In genomic region chr1:175174702-175175102, GRCh38 we compare ENCODE assay signal across 13 cellular contexts. TPM values are rescaled to one million over a fixed set of nuclear protein-coding genes. Genes with fewer than 3 reads are reported as not detected.
DNase-seq lines count a peak whose midpoint lies in the region; ATAC-seq, FAIRE-seq and TF ChIP-seq lines count a peak whose summit lies in the region.
"Had no signal": no experiment of that assay in that cellular context is flagged by ENCODE, and none has a peak within 500 bp of the region (broad histone marks: within the 10 kb centered on the region; RNA-seq: fewer than 3 reads in every experiment).

No MANE protein-coding gene starts in this region.

- H3K4me1 ChIP-seq in lower lobe of right lung: peaks cover 48% of the 10 kb centered on the region
- H3K4me1 ChIP-seq in small intestine (ENCODE audit: control insufficient read depth in 2 of 2, insufficient read depth in 1 of 2, low read depth in 1 of 2, low read length in 1 of 2): peaks cover 0 to 15% of the 10 kb centered on the region in 2 donors
- H3K4me1 ChIP-seq in naive thymus-derived CD4-positive, alpha-beta T cell (ENCODE audit: control insufficient read depth in 2 of 2, insufficient read depth in 2 of 2, low read length in 2 of 2): peaks cover under 1 to 15% of the 10 kb centered on the region in 2 donors

- 59 to 74% (median 69%) methylated on average over 4 of the region's 4 CpGs for WGBS in small intestine, 3 donors

- no peak overlapping the region for H3K27ac Mint-ChIP-seq in naive thymus-derived CD4-positive, alpha-beta T cell

- no peak for FAIRE-seq in small intestine (lab: Jason Lieb, UNC)
- FAIRE-seq: H1 had no signal

- peaks cover 31 to 84% (median 77%) of the 10 kb centered on the region in 7 donors for H3K4me1 Mint-ChIP-seq in naive thymus-derived CD4-positive, alpha-beta T cell

- H3K9me3 ChIP-seq in lower lobe of right lung: no peaks in the 10 kb centered on the region
- no peaks in the 10 kb centered on the region for H3K9me3 ChIP-seq in small intestine (ENCODE audit: control insufficient read depth, low read depth)
- H3K9me3 ChIP-seq in naive thymus-derived CD4-positive, alpha-beta T cell (ENCODE audit: control insufficient read depth in 2 of 3, low read length in 3 of 3): no peaks in the 10 kb centered on the region

- H3K36me3 ChIP-seq in lower lobe of right lung (peaks cover 39% of the 10 kb centered on the region), small intestine (ENCODE audit: control insufficient read depth in 2 of 2, insufficient read depth in 2 of 2, low read length in 2 of 2) (peaks cover 0 to 2% of the 10 kb centered on the region in 2 donors)
- peaks cover 6 to 57% (median 11%) of the 10 kb centered on the region in 3 experiments for H3K36me3 ChIP-seq in naive thymus-derived CD4-positive, alpha-beta T cell (ENCODE audit: control insufficient read depth in 2 of 3, insufficient read depth in 3 of 3, low read length in 3 of 3)

- peak; percentile 83 for ATAC-seq in GM21737 (IDR thresholded peaks at IDR 0.05; ENCODE audit: unreplicated experiment)
- peak; percentile 85 for ATAC-seq in HG03432 (IDR thresholded peaks at IDR 0.05; ENCODE audit: unreplicated experiment)
- ATAC-seq in lower lobe of right lung: peak in 1 of 2 donors; percentile 16
- no peak for ATAC-seq in naive thymus-derived CD4-positive, alpha-beta T cell

- H3K9me3 Mint-ChIP-seq in naive thymus-derived CD4-positive, alpha-beta T cell: no peaks in the 10 kb centered on the region

- no peak for TF ChIP-seq CTCF in lower lobe of right lung (IDR thresholded peaks at IDR 0.05)

- DNase-seq in NCI-H748 (lab: John Stamatoyannopoulos, UW; ENCODE audit: unreplicated experiment) (peak; percentile 3), NCI-H748 treated with DMSO at 0.1 percent for 48 hours (lab: John Stamatoyannopoulos, UW) (no peak), lower lobe of right lung (no peak), middle frontal gyrus (ENCODE audit: extremely low spot score, low spot score) (no peak), small intestine (no peak)
- DNase-seq in naive thymus-derived CD4-positive, alpha-beta T cell: no peak
- DNase-seq: DMS79 treated with DMSO at 0.1 percent for 48 hours; effector memory CD4-positive, alpha-beta T cell; NCI-H345 had no signal

- no peak overlapping the region for H3K4me3 ChIP-seq in lower lobe of right lung
- no peak overlapping the region for H3K4me3 ChIP-seq in small intestine (ENCODE audit: low read depth in 1 of 2, low read length in 2 of 2)
- H3K4me3 ChIP-seq in naive thymus-derived CD4-positive, alpha-beta T cell (ENCODE audit: low read length): no peak overlapping the region

- H3K27me3 ChIP-seq in lower lobe of right lung (ENCODE audit: low read depth) (no peaks in the 10 kb centered on the region), small intestine (ENCODE audit: control insufficient read depth in 2 of 2, insufficient read depth in 2 of 2, low read length in 2 of 2) (no peaks in the 10 kb centered on the region)
- no peaks in the 10 kb centered on the region for H3K27me3 ChIP-seq in naive thymus-derived CD4-positive, alpha-beta T cell (ENCODE audit: control insufficient read depth in 2 of 2, insufficient read depth in 2 of 2, low read length in 2 of 2)

- H3K27me3 Mint-ChIP-seq in naive thymus-derived CD4-positive, alpha-beta T cell: no peaks in the 10 kb centered on the region

- peaks cover 7 to 76% (median 36%) of the 10 kb centered on the region in 5 donors for H3K36me3 Mint-ChIP-seq in naive thymus-derived CD4-positive, alpha-beta T cell

- intact Hi-C loops in lower lobe of right lung (cut with DNase I): no loop called here
- intact Hi-C loops in naive thymus-derived CD4-positive, alpha-beta T cell (cut with micrococcal nuclease): loop anchor here in 1 of 2 donors (5.0 kb wide), 1 partner anchor 33 kb away; no protein-coding TSS in a partner anchor

- POLR2A ChIA-PET in naive thymus-derived CD4-positive, alpha-beta T cell (lab: Charles Lee): no interaction called here

- H3K27ac ChIP-seq in lower lobe of right lung: peak overlapping the region; percentile 31
- H3K27ac ChIP-seq in small intestine (ENCODE audit: low read depth in 1 of 2, low read length in 1 of 2): no peak overlapping the region
- no peak overlapping the region for H3K27ac ChIP-seq in naive thymus-derived CD4-positive, alpha-beta T cell (ENCODE audit: low read depth, low read length)
- H3K27ac ChIP-seq: 22Rv1 had no signal

- CTCF ChIA-PET in naive thymus-derived CD4-positive, alpha-beta T cell (lab: Charles Lee): interaction anchor here (1.3 to 2.0 kb wide), 3 partner anchors 17 to 143 kb away, joined by 4 to 8 read pairs (median 4); no protein-coding TSS in a partner anchor

- no peak overlapping the region for H3K4me3 Mint-ChIP-seq in naive thymus-derived CD4-positive, alpha-beta T cell

RNA-seq across cellular contexts. Expression of gene KIAA0040, which starts 17.9 kb away (rescaled TPM):
- total RNA-seq in lower lobe of right lung: 46.9 TPM
- polyA plus RNA-seq in small intestine: 10 to 100 TPM in 1 of 3 donors, 1 to 10 TPM in 2; 5.4 to 15.2 (median 6.8) TPM
- total RNA-seq in naive thymus-derived CD4-positive, alpha-beta T cell: 10 to 100 TPM; 21.7 to 88.1 (median 27.0) TPM
- 10 to 100 TPM; 31.7 to 33.0 TPM for polyA plus RNA-seq in naive thymus-derived CD4-positive, alpha-beta T cell
